9 cellular contexts compared by ENCODE assay signal in genomic region chr22:35883028-35883620, GRCh38.
A peak's percentile ranks its signal among the peaks of the same experiment; 100 is the strongest.
DNase-seq lines count a peak whose midpoint lies in the region; ATAC-seq and TF ChIP-seq lines count a peak whose summit lies in the region.
"Had no signal": no experiment of that assay in that cellular context is flagged by ENCODE, and none has a peak within 500 bp of the region (broad histone marks: within the 10 kb centered on the region; RNA-seq: fewer than 3 reads in every experiment).

No MANE protein-coding gene starts in this region.

- in situ Hi-C loops in mammary epithelial cell (cut with MboI; ENCODE audit: low sequenced_read_pairs in 2 of 2), result no loop called here

- H3K4me1 ChIP-seq in HUES6 (ENCODE audit: control insufficient read depth, insufficient read depth, low read length), result peaks cover 28% of the 10 kb centered on the region
- peaks cover 14% of the 10 kb centered on the region for H3K4me1 ChIP-seq in mammary epithelial cell (ENCODE audit: insufficient read depth, low read length)
- peaks cover 17% of the 10 kb centered on the region for H3K4me1 ChIP-seq in lower lobe of right lung

- DNase-seq in A172 (ENCODE audit: low spot score) (peak; percentile 50), mammary epithelial cell (peak; percentile 68), lower lobe of right lung (no peak), RWPE1 (ENCODE audit: low spot score) (no peak), NCI-H774 (lab: John Stamatoyannopoulos, UW) (no peak)
- DNase-seq in stimulated activated CD4-positive, alpha-beta T cell treated with anti-CD3 and anti-CD28 coated beads, Interleukin-1b, Interleukin-23, amount 100 ng/mL, for 48 hours, result no peak
- DNase-seq: activated CD4-positive, alpha-beta T cell treated with anti-CD3 and anti-CD28 coated beads, Interleukin-2, amount 50 U/mL, for 48 hours had no signal

- BruUV-seq in mammary epithelial cell (replicated peaks; lab: Mats Ljungman, UMichigan), result no TSS peak

- H3K4me2 ChIP-seq in mammary epithelial cell (ENCODE audit: insufficient read depth, low read depth, low read length), result peak overlapping the region; percentile 33

- H4K20me1 ChIP-seq in mammary epithelial cell (ENCODE audit: insufficient read depth, low read length), result no peaks in the 10 kb centered on the region

- H3K27me3 ChIP-seq in HUES6 (ENCODE audit: control insufficient read depth, insufficient read depth, low read length) (no peaks in the 10 kb centered on the region), mammary epithelial cell (ENCODE audit: insufficient read depth, low read length) (no peaks in the 10 kb centered on the region), lower lobe of right lung (ENCODE audit: low read depth) (no peaks in the 10 kb centered on the region)

- intact Hi-C loops in mammary epithelial cell (cut with micrococcal nuclease), result no loop called here
- intact Hi-C loops in lower lobe of right lung (cut with DNase I), result no loop called here

- H3K36me3 ChIP-seq in HUES6 (ENCODE audit: control insufficient read depth, insufficient read depth, low read length) (no peaks in the 10 kb centered on the region), mammary epithelial cell (ENCODE audit: insufficient read depth, low read length) (no peaks in the 10 kb centered on the region), lower lobe of right lung (no peaks in the 10 kb centered on the region)

- H3K9ac ChIP-seq in HUES6 (ENCODE audit: low read length) (no peak overlapping the region), mammary epithelial cell (ENCODE audit: insufficient read depth, low read length) (no peak overlapping the region)

- POLR2A ChIA-PET in RWPE1 (lab: Yijun Ruan, JAX; ENCODE audit: low non-redundant PET), result no interaction called here

- 87% methylated on average over 5 of the region's 5 CpGs for whole genome bisulfite sequencing in mammary epithelial cell (ENCODE audit: low coverage, missing lambda C conversion rate)

- CTCF ChIA-PET in mammary epithelial cell (lab: Charles Lee; ENCODE audit: low non-redundant PET) (no interaction called here), RWPE1 (lab: Yijun Ruan, JAX) (no interaction called here)

- peaks cover 77% of the 10 kb centered on the region for H3K79me2 ChIP-seq in mammary epithelial cell (ENCODE audit: insufficient read depth, low read length)

- H2AFZ ChIP-seq in mammary epithelial cell (ENCODE audit: low read depth, low read length), result no peak overlapping the region

- H3K9me3 ChIP-seq in HUES6 (ENCODE audit: control insufficient read depth, insufficient read depth, low read depth, low read length) (no peaks in the 10 kb centered on the region), mammary epithelial cell (replicated peaks; ENCODE audit: insufficient read depth, low read length) (no peaks in the 10 kb centered on the region), lower lobe of right lung (no peaks in the 10 kb centered on the region)

- H3K27ac ChIP-seq in HUES6 (ENCODE audit: low read depth, low read length), result 0 out of 2 replicates have a peak overlapping the region, but pooled peaks have one; percentile 12
- H3K27ac ChIP-seq in mammary epithelial cell (ENCODE audit: insufficient read depth, low read depth, low read length), result peak overlapping the region; percentile 42
- peak overlapping the region; percentile 13 for H3K27ac ChIP-seq in lower lobe of right lung
- no peak overlapping the region for H3K27ac ChIP-seq in RWPE1

- dilution Hi-C loops in mammary epithelial cell (cut with HindIII; ENCODE audit: low sequenced_read_pairs), result no loop called here

- TF ChIP-seq CTCF in mammary epithelial cell (conservative IDR thresholded peaks at IDR 0.05 in 1 of 2, IDR thresholded peaks at IDR 0.05 in 1 of 2; ENCODE audit: extremely low read depth in 1 of 2, insufficient read depth in 1 of 2, low read depth in 1 of 2, low read length in 2 of 2) (no peak), lower lobe of right lung (IDR thresholded peaks at IDR 0.05) (no peak), RWPE1 (conservative IDR thresholded peaks at IDR 0.05; ENCODE audit: low read depth) (no peak)

- H3K4me3 ChIP-seq in HUES6 (ENCODE audit: low read depth, low read length) (no peak overlapping the region), mammary epithelial cell (replicated peaks in 1 of 3; ENCODE audit: insufficient read depth in 1 of 3, low read depth in 2 of 3, low read length in 3 of 3) (no peak overlapping the region), lower lobe of right lung (no peak overlapping the region)

- ATAC-seq in lower lobe of right lung, result peak in 1 of 2 donors; percentile 65
- ATAC-seq in GM21786 (IDR thresholded peaks at IDR 0.05; ENCODE audit: unreplicated experiment), result no peak

Comparison
In these comparisons a context has a peak if more than half of its experiments do, and no peak if none do; other contexts are left out.
1. DNase-seq: peak in A172 (single experiment) and mammary epithelial cell (single experiment); none in lower lobe of right lung (single experiment), RWPE1 (single experiment), stimulated activated CD4-positive, alpha-beta T cell treated with anti-CD3 and anti-CD28 coated beads, Interleukin-1b, Interleukin-23, amount 100 ng/mL, for 48 hours (single experiment) and NCI-H774 (single experiment).